ENCODE assay signal across 15 cellular contexts in the genomic region with DNA sequence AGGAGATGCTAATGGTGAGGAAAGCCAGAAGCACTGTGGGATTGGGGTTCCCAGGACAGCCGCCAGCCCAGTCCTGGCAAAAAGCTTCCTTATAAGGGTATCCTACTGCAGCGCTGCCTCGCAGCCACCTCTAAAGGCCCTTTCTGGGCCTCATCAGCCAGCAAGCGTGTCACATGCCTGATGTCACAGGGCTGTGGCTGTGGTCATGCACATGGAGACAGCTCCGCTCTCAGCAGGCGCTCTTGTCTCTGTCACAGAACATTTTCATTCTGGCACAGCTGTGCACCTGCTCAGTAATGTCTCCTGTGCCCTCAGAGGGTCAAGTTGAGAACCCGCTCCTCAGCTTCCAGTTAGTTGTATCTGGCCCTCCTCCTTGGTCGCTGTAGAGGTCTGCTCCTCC. TPM values are rescaled to one million over a fixed set of nuclear protein-coding genes. Genes with fewer than 3 reads are reported as not detected.
DNase-seq lines count a peak whose midpoint lies in the region; ATAC-seq lines count a peak whose summit lies in the region.
"Had no signal": no experiment of that assay in that cellular context is flagged by ENCODE, and none has a peak within 500 bp of the region (broad histone marks: within the 10 kb centered on the region; RNA-seq: fewer than 3 reads in every experiment).

No MANE protein-coding gene starts in this region.

- no peak for ATAC-seq in activated naive CD4-positive, alpha-beta T cell treated with anti-CD3 and anti-CD28 coated beads, Interleukin-2, amount 50 U/mL, for 72 hours
- ATAC-seq: activated T-helper 17 cell treated with anti-CD3 and anti-CD28 coated beads, Interleukin-2, amount 50 U/mL, for 72 hours; mucosa of descending colon; pancreas had no signal

- DNase-seq in NCI-H1417 (lab: John Stamatoyannopoulos, UW) (peak in 2 of 3 experiments; percentile 9 to 79), NCI-H1417 treated with DMSO at 0.1 percent for 48 hours (lab: John Stamatoyannopoulos, UW) (no peak), head of caudate nucleus (peak in 33 of 42 donors; percentile 16 to 84 (median 63)), myocyte (ENCODE audit: low read depth) (peak; percentile 59), superior temporal gyrus (ENCODE audit: extremely low spot score) (peak; percentile 84), NCI-H345 treated with DMSO at 0.1 percent for 48 hours (lab: John Stamatoyannopoulos, UW; ENCODE audit: unreplicated experiment) (no peak)
- DNase-seq in activated naive CD4-positive, alpha-beta T cell treated with anti-CD3 and anti-CD28 coated beads, Interleukin-2, amount 50 U/mL, for 72 hours (ENCODE audit: low spot score in 2 of 2) = no peak
- DNase-seq in stimulated activated CD4-positive, alpha-beta T cell treated with anti-CD3 and anti-CD28 coated beads, Interleukin-12 subunit alpha, Interleukin-12 subunit beta, amount 100 ng/mL, for 4 hours = no peak
- DNase-seq: activated CD8-positive, alpha-beta memory T cell treated with anti-CD3 and anti-CD28 coated beads for 24 hours; cortex of kidney; NCI-H1694 had no signal

- no peak overlapping the region for H3K27ac Mint-ChIP-seq in activated naive CD4-positive, alpha-beta T cell treated with anti-CD3 and anti-CD28 coated beads, Interleukin-2, amount 50 U/mL, for 72 hours
- H3K27ac Mint-ChIP-seq: activated T-helper 17 cell treated with anti-CD3 and anti-CD28 coated beads, Interleukin-2, amount 50 U/mL, for 72 hours had no signal

- no peaks in the 10 kb centered on the region for H3K9me3 Mint-ChIP-seq in activated naive CD4-positive, alpha-beta T cell treated with anti-CD3 and anti-CD28 coated beads, Interleukin-2, amount 50 U/mL, for 72 hours
- H3K9me3 Mint-ChIP-seq: activated T-helper 17 cell treated with anti-CD3 and anti-CD28 coated beads, Interleukin-2, amount 50 U/mL, for 72 hours had no signal

- H3K36me3 Mint-ChIP-seq in activated naive CD4-positive, alpha-beta T cell treated with anti-CD3 and anti-CD28 coated beads, Interleukin-2, amount 50 U/mL, for 72 hours = no peaks in the 10 kb centered on the region

- intact Hi-C loops in head of caudate nucleus (cut with DNase I) = no loop called here

RNA-seq across cellular contexts. Expression of gene MAL, which starts 17.7 kb away (rescaled TPM):
- total RNA-seq in myocyte = 1.6 and 2.2 TPM in 2 replicates
- polyA plus RNA-seq in myocyte (2012) = 2.5 TPM
- 10 to 100 TPM; 26.3 to 62.8 TPM for total RNA-seq in activated naive CD4-positive, alpha-beta T cell treated with anti-CD3 and anti-CD28 coated beads, Interleukin-2, amount 50 U/mL, for 72 hours
- total RNA-seq: subcutaneous adipose tissue had no signal

Comparison
In these comparisons a context has a peak if more than half of its experiments do, and no peak if none do; other contexts are left out.
1. DNase-seq: peak in NCI-H1417 (2 of 3), head of caudate nucleus (33 of 42), myocyte (single experiment) and superior temporal gyrus (single experiment); none in NCI-H1417 treated with DMSO at 0.1 percent for 48 hours (single experiment), NCI-H345 treated with DMSO at 0.1 percent for 48 hours (single experiment), activated naive CD4-positive, alpha-beta T cell treated with anti-CD3 and anti-CD28 coated beads, Interleukin-2, amount 50 U/mL, for 72 hours (0 of 2) and stimulated activated CD4-positive, alpha-beta T cell treated with anti-CD3 and anti-CD28 coated beads, Interleukin-12 subunit alpha, Interleukin-12 subunit beta, amount 100 ng/mL, for 4 hours (single experiment).